ENCODE assay signal across 1 cellular context in the genomic region with DNA sequence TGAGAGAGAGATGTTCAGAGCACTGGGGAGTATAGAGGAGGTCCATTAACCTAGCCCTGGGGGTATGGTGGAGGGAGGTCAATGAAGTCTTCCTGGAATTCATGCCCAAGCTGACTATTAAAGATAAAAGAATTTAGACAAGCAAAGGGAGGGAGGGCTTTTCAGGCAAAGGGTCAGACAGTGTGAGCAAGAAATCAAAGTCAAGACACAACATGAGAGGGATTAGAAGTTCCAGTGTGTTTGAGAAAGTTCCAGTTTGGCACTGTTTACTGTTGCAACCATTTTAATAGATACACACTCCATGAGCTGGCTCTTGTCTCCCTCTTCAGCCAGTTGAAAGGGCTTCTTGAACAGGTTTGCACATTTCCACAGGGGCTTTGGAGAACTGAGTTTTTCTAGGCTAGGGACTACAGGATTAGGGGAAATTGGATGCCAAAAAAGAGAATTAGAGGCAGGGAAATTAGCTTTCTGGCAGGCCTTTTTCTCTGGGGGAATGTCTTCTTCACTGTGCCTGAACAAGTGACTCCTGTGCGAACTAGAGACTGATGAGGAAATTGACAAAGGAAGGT.
TF ChIP-seq lines count a peak whose summit lies in the region.

No MANE protein-coding gene starts in this region.

TF ChIP-seq in K562, 482 proteins besides CTCF, POLR2A, EP300 and RAD21:
- TF ChIP-seq CBFA2T3 (IDR thresholded peaks at IDR 0.05) (peak; percentile 7; the same call in 1 of the 2 replicates), ZNF274 (IDR thresholded peaks at IDR 0.05; ENCODE audit: borderline replicate concordance, low read depth, low read length) (no peak)
- TF ChIP-seq, protein P1, sequence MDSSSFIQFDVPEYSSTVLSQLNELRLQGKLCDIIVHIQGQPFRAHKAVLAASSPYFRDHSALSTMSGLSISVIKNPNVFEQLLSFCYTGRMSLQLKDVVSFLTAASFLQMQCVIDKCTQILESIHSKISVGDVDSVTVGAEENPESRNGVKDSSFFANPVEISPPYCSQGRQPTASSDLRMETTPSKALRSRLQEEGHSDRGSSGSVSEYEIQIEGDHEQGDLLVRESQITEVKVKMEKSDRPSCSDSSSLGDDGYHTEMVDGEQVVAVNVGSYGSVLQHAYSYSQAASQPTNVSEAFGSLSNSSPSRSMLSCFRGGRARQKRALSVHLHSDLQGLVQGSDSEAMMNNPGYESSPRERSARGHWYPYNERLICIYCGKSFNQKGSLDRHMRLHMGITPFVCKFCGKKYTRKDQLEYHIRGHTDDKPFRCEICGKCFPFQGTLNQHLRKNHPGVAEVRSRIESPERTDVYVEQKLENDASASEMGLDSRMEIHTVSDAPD (CRISPR knock-in tag; IDR thresholded peaks at IDR 0.05), result no peak
